In the genomic region with DNA sequence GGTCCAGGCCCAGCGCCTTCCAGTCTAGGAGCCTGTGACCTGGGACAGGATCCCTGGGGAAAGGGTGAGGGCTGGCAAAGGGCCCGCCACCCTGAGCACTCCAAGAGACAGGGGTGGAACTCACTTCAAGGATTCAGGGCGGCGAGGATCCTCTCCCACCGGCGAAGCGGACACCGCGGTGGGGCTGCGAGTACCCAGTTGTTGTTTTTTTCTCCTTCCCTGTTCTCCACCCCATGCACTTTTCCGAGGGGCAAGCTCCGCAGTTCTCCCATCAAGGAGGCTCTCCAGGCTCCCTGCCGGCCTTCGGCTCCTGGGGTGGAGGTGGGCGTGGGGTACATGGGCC, we compare ENCODE assay signal across 9 cellular contexts. TPM values are rescaled to one million over a fixed set of nuclear protein-coding genes. Genes with fewer than 3 reads are reported as not detected.
DNase-seq lines count a peak whose midpoint lies in the region; ATAC-seq and TF ChIP-seq lines count a peak whose summit lies in the region.
"Had no signal": no experiment of that assay in that cellular context is flagged by ENCODE, and none has a peak within 500 bp of the region (broad histone marks: within the 10 kb centered on the region; RNA-seq: fewer than 3 reads in every experiment).

No MANE protein-coding gene starts in this region.

- no peaks in the 10 kb centered on the region for H3K9me3 Mint-ChIP-seq in natural killer cell

- no peaks in the 10 kb centered on the region for H3K9me3 ChIP-seq in NT2/D1 (ENCODE audit: insufficient read depth, low read length)
- H3K9me3 ChIP-seq: sigmoid colon had no signal

- H3K9ac ChIP-seq in NT2/D1 (ENCODE audit: insufficient read length, low read depth) = peak overlapping the region; percentile 68

- H3K27me3 ChIP-seq in NT2/D1 (ENCODE audit: insufficient read depth, insufficient read length) = peaks cover 66% of the 10 kb centered on the region

- DNase-seq in AG04449 (ENCODE audit: low read depth, low spot score) (no peak), NT2/D1 (ENCODE audit: low read depth, low spot score) (no peak), epithelial cell of proximal tubule (ENCODE audit: low read depth) (no peak), natural killer cell (no peak), KG1 (lab: John Stamatoyannopoulos, UW) (no peak)
- no peak for DNase-seq in stimulated activated CD4-positive, alpha-beta T cell treated with anti-CD3 and anti-CD28 coated beads, Interleukin-4, amount 100 ng/mL, for 1 hour
- DNase-seq: sigmoid colon had no signal

- peaks cover 10% of the 10 kb centered on the region in 2 donors for H3K4me1 Mint-ChIP-seq in natural killer cell

- no peak for ATAC-seq in natural killer cell
- no peak for ATAC-seq in GM18519 (IDR thresholded peaks at IDR 0.05; ENCODE audit: low FRiP score, unreplicated experiment)
- ATAC-seq in HG03025 (IDR thresholded peaks at IDR 0.05; ENCODE audit: low FRiP score, unreplicated experiment) = no peak

- H3K36me3 ChIP-seq in NT2/D1 (ENCODE audit: insufficient read depth, insufficient read length, low read length) = no peaks in the 10 kb centered on the region
- H3K36me3 ChIP-seq: sigmoid colon had no signal

- H3K4me3 Mint-ChIP-seq in natural killer cell = peak overlapping the region; percentile 64

- POLR2A ChIA-PET in AG04449 (lab: Yijun Ruan, JAX) = no interaction called here

- H3K4me3 ChIP-seq in AG04449 (ENCODE audit: low read depth, low read length) (peak overlapping the region; percentile 56), NT2/D1 (ENCODE audit: insufficient read length, low read depth) (peak overlapping the region; percentile 59), epithelial cell of proximal tubule (ENCODE audit: low read depth, low read length) (peak overlapping the region; percentile 76)

- intact Hi-C loops in natural killer cell (cut with micrococcal nuclease) = no loop called here

- peaks cover 24 to 26% of the 10 kb centered on the region in 2 donors for H3K27me3 Mint-ChIP-seq in natural killer cell (ENCODE audit: low read depth in 2 of 2)

- no peak overlapping the region for H3K27ac Mint-ChIP-seq in natural killer cell

- H3K36me3 Mint-ChIP-seq in natural killer cell = no peaks in the 10 kb centered on the region

- CTCF ChIA-PET in AG04449 (lab: Yijun Ruan, JAX) = interaction anchor here (1.6 kb wide), 1 partner anchor 239 kb away, joined by 3 read pairs; no protein-coding TSS in a partner anchor

- TF ChIP-seq CTCF in AG04449 (IDR thresholded peaks at IDR 0.05; ENCODE audit: insufficient read depth, low read length, missing control alignments) = no peak
- TF ChIP-seq CTCF in epithelial cell of proximal tubule (conservative IDR thresholded peaks at IDR 0.05; ENCODE audit: low read depth, low read length) = no peak
- no peak for TF ChIP-seq CTCF in natural killer cell (IDR thresholded peaks at IDR 0.05)

- peaks cover 10% of the 10 kb centered on the region for H3K4me1 ChIP-seq in NT2/D1 (ENCODE audit: insufficient read depth, insufficient read length)

RNA-seq across cellular contexts. Expression of gene PAQR5, which starts 0.4 kb away (rescaled TPM):
- total RNA-seq in epithelial cell of proximal tubule (9.5 and 10.1 TPM in 2 replicates), natural killer cell (1 to 10 TPM in 1 of 3 donors, under 1 TPM in 2; 0.40 to 1.1 (median 0.59) TPM)
